8 cellular contexts compared by ENCODE assay signal in genomic region chr12:49698619-49699545, GRCh38. TPM values are rescaled to one million over a fixed set of nuclear protein-coding genes. Genes with fewer than 3 reads are reported as not detected.
DNase-seq lines count a peak whose midpoint lies in the region; ATAC-seq, FAIRE-seq and TF ChIP-seq lines count a peak whose summit lies in the region.

No MANE protein-coding gene starts in this region.

- no peaks in the 10 kb centered on the region for H3K36me3 ChIP-seq in ES-I3 (ENCODE audit: insufficient read depth, low read length)
- H3K36me3 ChIP-seq in neural progenitor cell, result no peaks in the 10 kb centered on the region
- no peaks in the 10 kb centered on the region for H3K36me3 ChIP-seq in prostate gland

- intact Hi-C loops in prostate gland (cut with DNase I), result no loop called here

- TF ChIP-seq CTCF in neural progenitor cell (IDR thresholded peaks at IDR 0.05) (no peak), prostate gland (IDR thresholded peaks at IDR 0.05) (no peak)

- peak overlapping the region; percentile 73 for H3K27ac Mint-ChIP-seq in neural progenitor cell

- no peak for FAIRE-seq in HTR-8/SVneo (lab: Jason Lieb, UNC)

- peaks cover 55% of the 10 kb centered on the region for H4K20me1 ChIP-seq in neural progenitor cell (ENCODE audit: low read depth)

- H3K36me3 Mint-ChIP-seq in neural progenitor cell, result no peaks in the 10 kb centered on the region

- H3K4me3 Mint-ChIP-seq in neural progenitor cell, result peak overlapping the region; percentile 66

- H3K4me1 ChIP-seq in ES-I3 (ENCODE audit: insufficient read depth, low read length) (peaks cover 56% of the 10 kb centered on the region), neural progenitor cell (peaks cover 31% of the 10 kb centered on the region), prostate gland (replicated peaks) (no peaks in the 10 kb centered on the region)

- no peaks in the 10 kb centered on the region for H3K27me3 ChIP-seq in neural progenitor cell
- H3K27me3 ChIP-seq in prostate gland (replicated peaks; ENCODE audit: insufficient read depth), result no peaks in the 10 kb centered on the region

- H3K4me3 ChIP-seq in neural progenitor cell (no peak overlapping the region), prostate gland (no peak overlapping the region)

- peak overlapping the region; percentile 63 for H3K4me2 ChIP-seq in neural progenitor cell

- H3K9me3 ChIP-seq in ES-I3 (ENCODE audit: control insufficient read depth, insufficient read depth, low read length), result no peaks in the 10 kb centered on the region
- no peaks in the 10 kb centered on the region for H3K9me3 ChIP-seq in neural progenitor cell (ENCODE audit: low read depth)
- H3K9me3 ChIP-seq in prostate gland, result no peaks in the 10 kb centered on the region

- H2AFZ ChIP-seq in neural progenitor cell (replicated peaks), result no peak overlapping the region

- H3F3A ChIP-seq in neural progenitor cell (ENCODE audit: low read depth), result peaks cover 7% of the 10 kb centered on the region

- H3K9me3 Mint-ChIP-seq in neural progenitor cell, result no peaks in the 10 kb centered on the region

- TF ChIP-seq POLR2A in prostate gland (IDR thresholded peaks at IDR 0.05), result no peak

- H3K27me3 Mint-ChIP-seq in neural progenitor cell (ENCODE audit: insufficient read depth, low read depth), result peaks cover 5% of the 10 kb centered on the region

- peak; percentile 69 for ATAC-seq in GM21515 (IDR thresholded peaks at IDR 0.05; ENCODE audit: unreplicated experiment)

- H3K9ac ChIP-seq in ES-I3 (ENCODE audit: low read depth, low read length) (peak overlapping the region; percentile 21; the same call in 1 of the 2 replicates), neural progenitor cell (no peak overlapping the region)

- H3K79me2 ChIP-seq in neural progenitor cell (ENCODE audit: low read depth), result peaks cover 71% of the 10 kb centered on the region

- peaks cover 38% of the 10 kb centered on the region for H3K4me1 Mint-ChIP-seq in neural progenitor cell

- 35% methylated on average over 8 of the region's 8 CpGs for WGBS in prostate gland

- DNase-seq in HTR-8/SVneo (ENCODE audit: insufficient read length, low spot score) (peak; percentile 38), fibroblast of gingiva (ENCODE audit: low read depth) (peak; percentile 16), neural progenitor cell (ENCODE audit: low spot score) (peak; percentile 41), cerebellar nuclear complex (lab: John Stamatoyannopoulos, UW) (no peak), prostate gland (ENCODE audit: low spot score) (no peak)
- DNase-seq in activated CD4-positive, alpha-beta T cell treated with anti-CD3 and anti-CD28 coated beads, Interleukin-2, amount 50 U/mL, for 4 hours, result peak; percentile 7 to 14

- no peak overlapping the region for H3K27ac ChIP-seq in neural progenitor cell
- no peak overlapping the region for H3K27ac ChIP-seq in prostate gland

RNA-seq across cellular contexts. Expression of gene FMNL3, which starts 8.3 kb away (rescaled TPM):
- total RNA-seq in neural progenitor cell (ENCODE audit: low replicate concordance) (17.3 and 24.0 TPM in 2 replicates), prostate gland (10 to 100 TPM in 1 of 2 donors, 1 to 10 TPM in 1; 4.5 to 52.9 TPM)

RNA-seq across cellular contexts. Expression of gene TMBIM6, which starts 42.5 kb away (rescaled TPM):
- total RNA-seq in neural progenitor cell (ENCODE audit: low replicate concordance) (256 and 318 TPM in 2 replicates), prostate gland (100 to 1,000 TPM; 541 to 778 TPM)

Comparison
In these comparisons a context has a peak if more than half of its experiments do, and no peak if none do; other contexts are left out.
1. DNase-seq: peak in HTR-8/SVneo (single experiment), activated CD4-positive, alpha-beta T cell treated with anti-CD3 and anti-CD28 coated beads, Interleukin-2, amount 50 U/mL, for 4 hours (2 of 2), fibroblast of gingiva (single experiment) and neural progenitor cell (single experiment); none in cerebellar nuclear complex (0 of 2) and prostate gland (single experiment).